8 cellular contexts compared by ENCODE assay signal in the genomic region with DNA sequence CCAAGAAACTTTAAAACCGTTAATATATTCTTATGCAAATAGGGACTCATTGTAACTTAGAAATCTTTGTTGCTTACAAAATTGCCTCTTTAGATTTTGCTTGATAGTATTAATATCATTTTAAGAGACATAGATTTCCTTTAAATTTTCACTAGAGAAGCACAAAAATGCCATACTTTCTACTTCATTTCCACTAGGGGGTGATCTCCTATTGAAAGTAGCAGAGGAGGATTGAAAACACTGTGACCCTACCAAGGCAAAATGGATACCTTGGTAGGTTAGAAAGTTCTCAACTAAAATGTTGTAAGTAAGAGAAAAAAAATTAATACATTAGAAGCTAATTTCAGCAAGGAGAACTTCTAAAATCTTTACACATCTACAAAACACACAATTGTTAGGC.
DNase-seq lines count a peak whose midpoint lies in the region; ATAC-seq and TF ChIP-seq lines count a peak whose summit lies in the region.

No MANE protein-coding gene starts in this region.

- intact Hi-C loops in transverse colon (cut with DNase I; ENCODE audit: low total_unique reads), result no loop called here

- DNase-seq in AML-193 (lab: John Stamatoyannopoulos, UW) (peak; percentile 56 to 58), RPMI7951 (ENCODE audit: low read depth) (peak; percentile 17), fibroblast of villous mesenchyme (ENCODE audit: low read depth) (peak; percentile 29), transverse colon (no peak), NCI-H2107 treated with DMSO at 0.1 percent for 48 hours (lab: John Stamatoyannopoulos, UW; ENCODE audit: unreplicated experiment) (no peak)
- no peak for DNase-seq in effector CD4-positive, alpha-beta T cell

- H3K9me3 ChIP-seq in transverse colon, result no peaks in the 10 kb centered on the region

- no peak overlapping the region for H3K4me3 ChIP-seq in fibroblast of villous mesenchyme (ENCODE audit: low read depth, low read length)
- H3K4me3 ChIP-seq in transverse colon, result no peak overlapping the region

- ATAC-seq in GM18519 (IDR thresholded peaks at IDR 0.05; ENCODE audit: low FRiP score, unreplicated experiment), result peak; percentile 70
- peak; percentile 50 for ATAC-seq in HG03103 (IDR thresholded peaks at IDR 0.05; ENCODE audit: low read depth, unreplicated experiment)

- WGBS in transverse colon (ENCODE audit: low coverage in 1 of 2), 2 donors, result 63 to 65% methylated on average over 1 of the region's 1 CpG

- TF ChIP-seq EP300 in transverse colon (IDR thresholded peaks at IDR 0.05; ENCODE audit: low read depth), result no peak

- TF ChIP-seq POLR2A in transverse colon (IDR thresholded peaks at IDR 0.05), result no peak

- in situ Hi-C loops in transverse colon (cut with MboI; ENCODE audit: low pct_ligation_motif_present in 1 of 4, low pct_unique_long_range_greater_than_20kb in 1 of 4, low sequenced_read_pairs in 3 of 4), result loop anchor here in 2 of 4 donors (25.0 kb wide), 1 partner anchor 1003 kb away; no protein-coding TSS in a partner anchor

- H3K27ac ChIP-seq in transverse colon, result no peak overlapping the region

- TF ChIP-seq CTCF in fibroblast of villous mesenchyme (IDR thresholded peaks at IDR 0.05; ENCODE audit: insufficient read depth, low read depth, low read length) (peak; percentile 65), transverse colon (IDR thresholded peaks at IDR 0.05) (peak in 4 of 5 experiments; percentile 29 to 47 (median 39))

- no peaks in the 10 kb centered on the region for H3K36me3 ChIP-seq in transverse colon

- no peaks in the 10 kb centered on the region for H3K4me1 ChIP-seq in transverse colon

- no peaks in the 10 kb centered on the region for H3K27me3 ChIP-seq in transverse colon

Comparison
In these comparisons a context has a peak if more than half of its experiments do, and no peak if none do; other contexts are left out.
1. DNase-seq: peak in AML-193 (2 of 2), RPMI7951 (single experiment) and fibroblast of villous mesenchyme (single experiment); none in transverse colon (single experiment), NCI-H2107 treated with DMSO at 0.1 percent for 48 hours (single experiment) and effector CD4-positive, alpha-beta T cell (single experiment).